In the genomic region with DNA sequence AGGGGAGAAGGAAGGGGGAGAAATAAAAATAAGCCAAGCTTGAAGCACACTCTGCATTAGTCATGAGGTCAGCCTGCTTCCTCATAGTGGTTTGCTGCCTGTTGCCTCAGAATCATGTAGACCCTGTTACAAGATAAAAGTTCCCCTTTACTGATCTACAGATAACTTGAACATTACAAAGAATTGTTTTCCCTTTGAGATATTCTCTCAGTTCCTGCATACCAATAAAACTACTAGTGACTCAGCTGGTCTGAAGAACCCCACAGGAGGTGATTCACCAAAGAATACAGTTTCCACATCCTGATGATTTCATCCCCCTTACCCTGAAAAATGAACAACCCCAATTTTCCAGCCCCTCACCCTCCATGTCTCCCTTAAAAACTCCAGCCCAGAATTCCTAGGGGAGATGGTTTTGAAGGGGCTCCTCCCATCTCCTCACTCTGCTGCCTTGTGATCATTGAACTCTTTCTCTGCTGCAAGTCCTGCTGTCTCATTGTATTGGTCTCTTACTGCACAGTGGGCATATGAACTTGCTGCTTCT, we compare ENCODE assay signal across 8 cellular contexts. TPM values are rescaled to one million over a fixed set of nuclear protein-coding genes. Genes with fewer than 3 reads are reported as not detected.
DNase-seq lines count a peak whose midpoint lies in the region; ATAC-seq, FAIRE-seq and TF ChIP-seq lines count a peak whose summit lies in the region.

No MANE protein-coding gene starts in this region.

- H3K27ac Mint-ChIP-seq in CD14-positive monocyte (peak overlapping the region; percentile 90 to 96 (median 96)), nephron progenitor cell (no peak overlapping the region)
- no peak overlapping the region for H3K27ac Mint-ChIP-seq in activated CD8-positive, alpha-beta T cell treated with anti-CD3 and anti-CD28 coated beads, Interleukin-2, amount 10 ng/mL, durations not matched to agents 7 days and 5 days

- FAIRE-seq in HTR-8/SVneo (lab: Jason Lieb, UNC): peak; percentile 89

- H3K36me3 Mint-ChIP-seq in CD14-positive monocyte: no peaks in the 10 kb centered on the region
- H3K36me3 Mint-ChIP-seq in activated CD8-positive, alpha-beta T cell treated with anti-CD3 and anti-CD28 coated beads, Interleukin-2, amount 10 ng/mL, durations not matched to agents 7 days and 5 days (ENCODE audit: low read depth): no peaks in the 10 kb centered on the region
- H3K36me3 Mint-ChIP-seq in nephron progenitor cell (ENCODE audit: low read depth): peaks cover 6% of the 10 kb centered on the region

- H3K4me3 Mint-ChIP-seq in CD14-positive monocyte (no peak overlapping the region), nephron progenitor cell (no peak overlapping the region)
- no peak overlapping the region for H3K4me3 Mint-ChIP-seq in activated CD8-positive, alpha-beta T cell treated with anti-CD3 and anti-CD28 coated beads, Interleukin-2, amount 10 ng/mL, durations not matched to agents 7 days and 5 days

- DNase-seq in CD14-positive monocyte (ENCODE audit: low spot score) (peak; percentile 52), HTR-8/SVneo (ENCODE audit: insufficient read length, low spot score) (peak; percentile 52), kidney tubule cell (ENCODE audit: low spot score) (peak; percentile 99), nephron progenitor cell (no peak), NCI-H1694 treated with DMSO at 0.1 percent for 48 hours (lab: John Stamatoyannopoulos, UW) (no peak), left lobe of liver (ENCODE audit: low spot score) (no peak)
- peak; percentile 20 for DNase-seq in activated CD8-positive, alpha-beta T cell treated with anti-CD3 and anti-CD28 coated beads, Interleukin-2, amount 10 ng/mL, durations not matched to agents 7 days and 5 days

- H3K4me1 Mint-ChIP-seq in CD14-positive monocyte (peaks cover 19% of the 10 kb centered on the region), nephron progenitor cell (no peaks in the 10 kb centered on the region)
- peaks cover 14% of the 10 kb centered on the region for H3K4me1 Mint-ChIP-seq in activated CD8-positive, alpha-beta T cell treated with anti-CD3 and anti-CD28 coated beads, Interleukin-2, amount 10 ng/mL, durations not matched to agents 7 days and 5 days (ENCODE audit: low read depth)

- ATAC-seq in activated CD8-positive, alpha-beta T cell treated with anti-CD3 and anti-CD28 coated beads, Interleukin-2, amount 10 ng/mL, durations not matched to agents 7 days and 5 days: no peak
- no peak for ATAC-seq in GM21381 (IDR thresholded peaks at IDR 0.05; ENCODE audit: unreplicated experiment)
- ATAC-seq in left lobe of liver: no peak

- intact Hi-C loops in CD14-positive monocyte (cut with micrococcal nuclease): loop anchor here (10.0 kb wide), 1 partner anchor 139 kb away; no protein-coding TSS in a partner anchor

- CTCF ChIA-PET in activated CD8-positive, alpha-beta T cell treated with anti-CD3 and anti-CD28 coated beads, Interleukin-2, amount 10 ng/mL, durations not matched to agents 7 days and 5 days (lab: Charles Lee): no interaction called here

- no peak for TF ChIP-seq CTCF in CD14-positive monocyte (IDR thresholded peaks at IDR 0.05)
- no peak for TF ChIP-seq CTCF in nephron progenitor cell (IDR thresholded peaks at IDR 0.05)

- H3K9me3 Mint-ChIP-seq in CD14-positive monocyte (peaks cover 17 to 30% (median 19%) of the 10 kb centered on the region in 7 donors), nephron progenitor cell (peaks cover 50% of the 10 kb centered on the region)
- peaks cover 4% of the 10 kb centered on the region for H3K9me3 Mint-ChIP-seq in activated CD8-positive, alpha-beta T cell treated with anti-CD3 and anti-CD28 coated beads, Interleukin-2, amount 10 ng/mL, durations not matched to agents 7 days and 5 days (ENCODE audit: insufficient read depth)

- H3K27me3 Mint-ChIP-seq in CD14-positive monocyte (ENCODE audit: low read depth in 3 of 3): peaks cover 0 to 6% (median 0%) of the 10 kb centered on the region in 3 donors
- peaks cover 2% of the 10 kb centered on the region for H3K27me3 Mint-ChIP-seq in activated CD8-positive, alpha-beta T cell treated with anti-CD3 and anti-CD28 coated beads, Interleukin-2, amount 10 ng/mL, durations not matched to agents 7 days and 5 days (ENCODE audit: low read depth)
- H3K27me3 Mint-ChIP-seq in nephron progenitor cell (ENCODE audit: low read depth, poor library complexity): peaks cover 2% of the 10 kb centered on the region

- POLR2A ChIA-PET in activated CD8-positive, alpha-beta T cell treated with anti-CD3 and anti-CD28 coated beads, Interleukin-2, amount 10 ng/mL, durations not matched to agents 7 days and 5 days (lab: Charles Lee): no interaction called here

RNA-seq across cellular contexts. Expression of gene NRP1, which starts 31.5 kb away (rescaled TPM):
- 1 to 10 TPM; 1.1 to 1.7 TPM for polyA plus RNA-seq in CD14-positive monocyte
- total RNA-seq in activated CD8-positive, alpha-beta T cell treated with anti-CD3 and anti-CD28 coated beads, Interleukin-2, amount 10 ng/mL, durations not matched to agents 7 days and 5 days: under 1 TPM; 0.11 to 0.23 TPM
- 20.6 TPM for total RNA-seq in left lobe of liver

Comparison
In these comparisons a context has a peak if more than half of its experiments do, and no peak if none do; other contexts are left out.
1. DNase-seq: peak in CD14-positive monocyte (single experiment), HTR-8/SVneo (single experiment), activated CD8-positive, alpha-beta T cell treated with anti-CD3 and anti-CD28 coated beads, Interleukin-2, amount 10 ng/mL, durations not matched to agents 7 days and 5 days (single experiment) and kidney tubule cell (single experiment); none in nephron progenitor cell (single experiment), NCI-H1694 treated with DMSO at 0.1 percent for 48 hours (single experiment) and left lobe of liver (single experiment).
2. H3K27ac Mint-ChIP-seq: peak in CD14-positive monocyte (7 of 7); none in activated CD8-positive, alpha-beta T cell treated with anti-CD3 and anti-CD28 coated beads, Interleukin-2, amount 10 ng/mL, durations not matched to agents 7 days and 5 days (single experiment) and nephron progenitor cell (single experiment).
3. RNA of gene NRP1, which starts 31.5 kb away (total RNA-seq): 20.6 TPM in left lobe of liver (single experiment); 0.11 to 0.23 TPM in activated CD8-positive, alpha-beta T cell treated with anti-CD3 and anti-CD28 coated beads, Interleukin-2, amount 10 ng/mL, durations not matched to agents 7 days and 5 days; every median in the first group is over 10 times any median in the second.